Comparison of ENCODE assay signal across 27 cellular contexts in the genomic region with DNA sequence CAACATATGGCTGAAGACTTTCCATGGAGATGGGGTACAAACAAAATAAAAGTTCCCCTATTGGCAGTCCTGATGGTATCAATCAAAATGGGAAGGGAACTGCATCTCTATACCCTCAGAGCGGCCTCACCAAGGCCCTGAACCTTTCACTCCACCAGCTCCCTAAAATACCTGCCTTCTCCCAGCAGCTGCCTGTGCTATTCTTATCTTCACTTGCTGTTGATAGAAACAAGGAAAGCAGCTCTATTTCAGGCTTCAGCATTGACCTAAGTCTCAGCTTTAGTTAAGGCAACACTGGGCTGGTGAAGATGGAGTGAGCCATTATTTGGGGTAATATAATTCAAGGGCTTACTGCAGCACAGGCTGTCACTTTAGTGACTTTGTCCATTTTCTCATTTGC. TPM values are rescaled to one million over a fixed set of nuclear protein-coding genes. Genes with fewer than 3 reads are reported as not detected.
"Had no signal": no experiment of that assay in that cellular context is flagged by ENCODE, and none has a peak within 500 bp of the region (broad histone marks: within the 10 kb centered on the region; RNA-seq: fewer than 3 reads in every experiment).

No MANE protein-coding gene starts in this region.

- H3K27me3 ChIP-seq: adrenal gland, breast epithelium, SJSA1 had no signal

- H3K4me1 ChIP-seq: breast epithelium, SJSA1 had no signal

- ATAC-seq: activated CD4-positive, CD25-positive, alpha-beta regulatory T cell treated with anti-CD3 and anti-CD28 coated beads, Interleukin-2, amount 50 U/mL, for 24 hours; activated CD8-positive, alpha-beta T cell treated with anti-CD3 and anti-CD28 coated beads, Interleukin-2, amount 10 ng/mL, durations not matched to agents 7 days and 5 days; Panc1 had no signal

- H3K9me3 ChIP-seq: adrenal gland, breast epithelium, SJSA1 had no signal

- H3K36me3 ChIP-seq: adrenal gland, breast epithelium, SJSA1 had no signal

- DNase-seq: activated CD4-positive, alpha-beta T cell treated with anti-CD3 and anti-CD28 coated beads for 4 hours; activated CD8-positive, alpha-beta memory T cell treated with anti-CD3 and anti-CD28 coated beads, Interleukin-2, amount 50 U/mL, for 48 hours; activated CD8-positive, alpha-beta T cell treated with anti-CD3 and anti-CD28 coated beads, Interleukin-2, amount 10 ng/mL, durations not matched to agents 7 days and 5 days; activated naive CD4-positive, alpha-beta T cell treated with anti-CD3 and anti-CD28 coated beads, Interleukin-2, amount 50 U/mL, for 16 hours; activated naive CD8-positive, alpha-beta T cell treated with anti-CD3 and anti-CD28 coated beads, Interleukin-2, amount 10 ng/mL, durations not matched to agents 7 days and 5 days; activated T-cell treated with anti-CD3 and anti-CD28 coated beads, Interleukin-2, amount 50 U/mL, for 1 hour; adrenal gland; anterior cingulate cortex; IMR-90; KG1; NCI-H1092; NCI-H1417; NCI-H1694; NCI-H2029; NCI-H2107; NCI-H2171 treated with DMSO at 0.1 percent for 48 hours; NCI-H526; NCI-H774; OCI-M1; RPMI8226; SHP77 had no signal

- H3K27ac ChIP-seq: adrenal gland, breast epithelium, SJSA1 had no signal

- H3K4me3 ChIP-seq: adrenal gland, breast epithelium, SJSA1 had no signal

RNA-seq across cellular contexts. Expression of a gene that starts 45.1 kb away (rescaled TPM):
- total RNA-seq: activated CD8-positive, alpha-beta T cell treated with anti-CD3 and anti-CD28 coated beads, Interleukin-2, amount 10 ng/mL, durations not matched to agents 7 days and 5 days; activated naive CD8-positive, alpha-beta T cell treated with anti-CD3 and anti-CD28 coated beads, Interleukin-2, amount 10 ng/mL, durations not matched to agents 7 days and 5 days; breast epithelium; IMR-90; M059J; NCI-H460; SJSA1 had no signal
- polyA plus RNA-seq: IMR-90 had no signal
